Comparison of ENCODE assay signal across 26 cellular contexts in the genomic region with DNA sequence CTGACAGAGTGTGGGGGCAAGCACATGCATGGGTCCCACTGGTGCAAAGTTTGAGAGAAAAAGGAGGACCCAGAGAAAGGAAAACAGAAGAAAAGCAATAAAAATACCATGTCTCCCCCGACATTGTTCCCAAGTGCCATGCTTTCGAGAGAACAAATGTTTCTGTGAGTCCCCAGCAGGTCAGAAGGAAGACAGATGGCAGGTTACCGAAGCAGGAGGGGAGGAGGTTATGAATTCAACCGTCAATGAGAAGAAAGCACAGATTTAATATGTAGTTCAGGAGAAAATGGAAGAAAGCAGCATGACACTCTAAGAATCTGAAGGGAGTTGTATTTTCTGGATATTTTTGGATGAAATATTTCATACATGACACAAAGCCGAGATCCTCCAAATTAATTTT.
A peak's percentile ranks its signal among the peaks of the same experiment; 100 is the strongest.
DNase-seq lines count a peak whose midpoint lies in the region; ATAC-seq and TF ChIP-seq lines count a peak whose summit lies in the region.
"Had no signal": no experiment of that assay in that cellular context is flagged by ENCODE, and none has a peak within 500 bp of the region (broad histone marks: within the 10 kb centered on the region; RNA-seq: fewer than 3 reads in every experiment).

No MANE protein-coding gene starts in this region.

- H3K9me3 ChIP-seq in CD8-positive, alpha-beta memory T cell (ENCODE audit: low read length), result no peaks in the 10 kb centered on the region
- H3K9me3 ChIP-seq: A549, SJCRH30 had no signal

- ATAC-seq in HG03469 (IDR thresholded peaks at IDR 0.05; ENCODE audit: unreplicated experiment), result no peak
- ATAC-seq: A549; CD8-positive, alpha-beta T cell; GM23338; K562; Right ventricle myocardium inferior; SK-N-SH treated with all-trans-retinoic acid at 6 μM for 48 hours had no signal

- CTCF ChIA-PET in CD8-positive, alpha-beta memory T cell (lab: Charles Lee), result no interaction called here
- CTCF ChIA-PET in activated CD4-positive, alpha-beta memory T cell treated with anti-CD3 and anti-CD28 coated beads, Interleukin-2, amount 10 ng/mL, durations not matched to agents 7 days and 5 days (lab: Charles Lee), result no interaction called here

- POLR2A ChIA-PET in CD8-positive, alpha-beta memory T cell (lab: Charles Lee), result no interaction called here
- POLR2A ChIA-PET in activated CD4-positive, alpha-beta memory T cell treated with anti-CD3 and anti-CD28 coated beads, Interleukin-2, amount 10 ng/mL, durations not matched to agents 7 days and 5 days (lab: Charles Lee), result no interaction called here

- no peaks in the 10 kb centered on the region for H3K36me3 Mint-ChIP-seq in glutamatergic neuron (ENCODE audit: unreplicated experiment)
- no peaks in the 10 kb centered on the region for H3K36me3 Mint-ChIP-seq in CD8-positive, alpha-beta memory T cell
- H3K36me3 Mint-ChIP-seq in activated CD4-positive, alpha-beta memory T cell treated with anti-CD3 and anti-CD28 coated beads, Interleukin-2, amount 10 ng/mL, durations not matched to agents 7 days and 5 days (ENCODE audit: low read depth), result no peaks in the 10 kb centered on the region
- H3K36me3 Mint-ChIP-seq: CD8-positive, alpha-beta T cell had no signal

- H3K27me3 Mint-ChIP-seq in glutamatergic neuron (ENCODE audit: unreplicated experiment), result no peaks in the 10 kb centered on the region
- H3K27me3 Mint-ChIP-seq in CD8-positive, alpha-beta memory T cell, result peaks cover 14 to 46% of the 10 kb centered on the region in 2 donors
- H3K27me3 Mint-ChIP-seq in activated CD4-positive, alpha-beta memory T cell treated with anti-CD3 and anti-CD28 coated beads, Interleukin-2, amount 10 ng/mL, durations not matched to agents 7 days and 5 days, result peaks cover under 1% of the 10 kb centered on the region

- H3K36me3 ChIP-seq in CD8-positive, alpha-beta memory T cell (ENCODE audit: insufficient read depth, low read length), result no peaks in the 10 kb centered on the region
- H3K36me3 ChIP-seq: BLaER1 treated with 17β-estradiol and CSF1 and Interleukin-3, amounts not matched to agents 10 nM and 100 nM; SJCRH30 had no signal

- no peaks in the 10 kb centered on the region for H3K4me1 ChIP-seq in CD8-positive, alpha-beta memory T cell (ENCODE audit: insufficient read depth, low read length)
- H3K4me1 ChIP-seq: A549; BLaER1 treated with 17β-estradiol and CSF1 and Interleukin-3, amounts not matched to agents 10 nM and 100 nM; SJCRH30 had no signal

- peak overlapping the region; percentile 63 for H3K4me3 Mint-ChIP-seq in glutamatergic neuron (ENCODE audit: unreplicated experiment)
- H3K4me3 Mint-ChIP-seq in CD8-positive, alpha-beta memory T cell, result no peak overlapping the region
- no peak overlapping the region for H3K4me3 Mint-ChIP-seq in activated CD4-positive, alpha-beta memory T cell treated with anti-CD3 and anti-CD28 coated beads, Interleukin-2, amount 10 ng/mL, durations not matched to agents 7 days and 5 days
- H3K4me3 Mint-ChIP-seq: CD8-positive, alpha-beta T cell; GM23338; H9 had no signal

- no peaks in the 10 kb centered on the region for H3K27me3 ChIP-seq in CD8-positive, alpha-beta memory T cell (ENCODE audit: insufficient read depth, low read length, poor library complexity, severe bottlenecking)
- H3K27me3 ChIP-seq: BLaER1 treated with 17β-estradiol and CSF1 and Interleukin-3, amounts not matched to agents 10 nM and 100 nM had no signal

- H3K4me1 Mint-ChIP-seq in glutamatergic neuron (ENCODE audit: low read depth, unreplicated experiment), result peaks cover 32% of the 10 kb centered on the region
- no peaks in the 10 kb centered on the region for H3K4me1 Mint-ChIP-seq in CD8-positive, alpha-beta memory T cell
- H3K4me1 Mint-ChIP-seq in activated CD4-positive, alpha-beta memory T cell treated with anti-CD3 and anti-CD28 coated beads, Interleukin-2, amount 10 ng/mL, durations not matched to agents 7 days and 5 days, result peaks cover 4% of the 10 kb centered on the region

- peak overlapping the region; percentile 94 for H3K27ac Mint-ChIP-seq in glutamatergic neuron (ENCODE audit: unreplicated experiment)
- H3K27ac Mint-ChIP-seq in CD8-positive, alpha-beta memory T cell, result peak overlapping the region in 1 of 8 donors; percentile 43
- H3K27ac Mint-ChIP-seq in activated CD4-positive, alpha-beta memory T cell treated with anti-CD3 and anti-CD28 coated beads, Interleukin-2, amount 10 ng/mL, durations not matched to agents 7 days and 5 days, result no peak overlapping the region
- H3K27ac Mint-ChIP-seq: CD8-positive, alpha-beta T cell; GM23338; H9 had no signal

- TF ChIP-seq CTCF in glutamatergic neuron (IDR thresholded peaks at IDR 0.05; ENCODE audit: partially characterized antibody, unreplicated experiment), result no peak

- peaks cover 1% of the 10 kb centered on the region for H3K9me3 Mint-ChIP-seq in glutamatergic neuron (ENCODE audit: unreplicated experiment)
- H3K9me3 Mint-ChIP-seq in CD8-positive, alpha-beta memory T cell, result peaks cover 0 to 2% (median 0%) of the 10 kb centered on the region in 5 donors
- H3K9me3 Mint-ChIP-seq in activated CD4-positive, alpha-beta memory T cell treated with anti-CD3 and anti-CD28 coated beads, Interleukin-2, amount 10 ng/mL, durations not matched to agents 7 days and 5 days, result peaks cover 2% of the 10 kb centered on the region
- H3K9me3 Mint-ChIP-seq: CD8-positive, alpha-beta T cell; GM23338; H9 had no signal

- H3K4me3 ChIP-seq in CD8-positive, alpha-beta memory T cell (ENCODE audit: low read length), result no peak overlapping the region
- H3K4me3 ChIP-seq: A549; BLaER1 treated with 17β-estradiol and CSF1 and Interleukin-3, amounts not matched to agents 10 nM and 100 nM; GM23338; K562; PC-9; SJCRH30 had no signal

- H3K27ac ChIP-seq in CD8-positive, alpha-beta memory T cell (ENCODE audit: low read depth, low read length), result no peak overlapping the region
- H3K27ac ChIP-seq: A549; BLaER1 treated with 17β-estradiol and CSF1 and Interleukin-3, amounts not matched to agents 10 nM and 100 nM; PC-9; SJCRH30 had no signal

- DNase-seq in NCI-H1694 treated with DMSO at 0.1 percent for 48 hours (lab: John Stamatoyannopoulos, UW) (peak; percentile 62), NCI-H82 treated with DMSO at 0.1 percent for 48 hours (lab: John Stamatoyannopoulos, UW; ENCODE audit: unreplicated experiment) (peak; percentile 50), glutamatergic neuron (no peak), C1 segment of cervical spinal cord (lab: John Stamatoyannopoulos, UW) (no peak)
- no peak for DNase-seq in CD8-positive, alpha-beta memory T cell
- no peak for DNase-seq in activated CD4-positive, alpha-beta memory T cell treated with anti-CD3 and anti-CD28 coated beads, Interleukin-2, amount 10 ng/mL, durations not matched to agents 7 days and 5 days
- DNase-seq: AML-193; CD8-positive, alpha-beta T cell; DMS153; H9; Kasumi-1; NCI-H1092 treated with DMSO at 0.1 percent for 48 hours; NCI-H1436 treated with DMSO at 0.1 percent for 48 hours; NCI-H2029; NCI-H2227 treated with DMSO at 0.1 percent for 48 hours; NCI-H510A; NCI-H774; PC-9; SJCRH30 had no signal

Comparison
In these comparisons a context has a peak if more than half of its experiments do, and no peak if none do; other contexts are left out.
1. DNase-seq: peak in NCI-H1694 treated with DMSO at 0.1 percent for 48 hours (single experiment) and NCI-H82 treated with DMSO at 0.1 percent for 48 hours (single experiment); none in glutamatergic neuron (single experiment), CD8-positive, alpha-beta memory T cell (0 of 5), activated CD4-positive, alpha-beta memory T cell treated with anti-CD3 and anti-CD28 coated beads, Interleukin-2, amount 10 ng/mL, durations not matched to agents 7 days and 5 days (single experiment) and C1 segment of cervical spinal cord (0 of 14).